1 cellular context compared by ENCODE assay signal in genomic region chr16:86585821-86586611, GRCh38.
TF ChIP-seq lines count a peak whose summit lies in the region.

No MANE protein-coding gene starts in this region.

TF ChIP-seq in WTC11, 78 proteins besides CTCF, POLR2A, EP300 and RAD21 (continued from another document):
- TF ChIP-seq ZMAT4 (CRISPR knock-in tag; IDR thresholded peaks at IDR 0.05) (no peak), HMGXB4 (CRISPR knock-in tag; IDR thresholded peaks at IDR 0.05) (no peak), IRF1 (CRISPR knock-in tag; IDR thresholded peaks at IDR 0.05) (no peak), ZNF281 (CRISPR knock-in tag; IDR thresholded peaks at IDR 0.05) (no peak), GRHL2 (CRISPR knock-in tag; IDR thresholded peaks at IDR 0.05; ENCODE audit: insufficient replicate concordance, severe bottlenecking) (no peak), ATF3 (CRISPR knock-in tag; conservative IDR thresholded peaks at IDR 0.05) (no peak), ZNF219 (CRISPR knock-in tag; IDR thresholded peaks at IDR 0.05; ENCODE audit: borderline replicate concordance) (no peak), JAZF1 (CRISPR knock-in tag; IDR thresholded peaks at IDR 0.05) (no peak), ZNF671 (CRISPR knock-in tag; IDR thresholded peaks at IDR 0.05) (no peak), USF2 (CRISPR knock-in tag; IDR thresholded peaks at IDR 0.05) (no peak), E2F4 (CRISPR knock-in tag; IDR thresholded peaks at IDR 0.05; ENCODE audit: borderline replicate concordance, low read depth) (no peak), NR1H2 (CRISPR knock-in tag; IDR thresholded peaks at IDR 0.05) (no peak), SOX15 (CRISPR knock-in tag; IDR thresholded peaks at IDR 0.05) (no peak), ZNF423 (CRISPR knock-in tag; IDR thresholded peaks at IDR 0.05) (no peak)
